2 cellular contexts compared by ENCODE assay signal in genomic region chr4:148412460-148412859, GRCh38.
A peak's percentile ranks its signal among the peaks of the same experiment; 100 is the strongest.
TF ChIP-seq lines count a peak whose summit lies in the region.

No MANE protein-coding gene starts in this region.

TF ChIP-seq in HepG2, 621 proteins besides CTCF, POLR2A, EP300 and RAD21:
- TF ChIP-seq MED13 (CRISPR knock-in tag; IDR thresholded peaks at IDR 0.05) (no peak), MAFK (conservative IDR thresholded peaks at IDR 0.05 in 1 of 2, IDR thresholded peaks at IDR 0.05 in 1 of 2; ENCODE audit: low read length in 2 of 2) (peak in 1 of 2 experiments; percentile 69; a peak in 3 of 4 replicates), DMAP1 (CRISPR knock-in tag; IDR thresholded peaks at IDR 0.05) (no peak), NPAS2 (CRISPR knock-in tag; IDR thresholded peaks at IDR 0.05; ENCODE audit: borderline replicate concordance) (no peak), MAFF (IDR thresholded peaks at IDR 0.05; ENCODE audit: low read depth, low read length) (0 out of 2 replicates have a peak, but pooled peaks have one; percentile 16)

TF ChIP-seq in K562, 482 proteins besides CTCF, POLR2A, EP300 and RAD21:
- TF ChIP-seq ZKSCAN3 (CRISPR knock-in tag; IDR thresholded peaks at IDR 0.05) (no peak), XRCC4 (IDR thresholded peaks at IDR 0.05; ENCODE audit: extremely low read depth, insufficient read depth, insufficient read length) (no peak), ZNF584 (CRISPR knock-in tag; IDR thresholded peaks at IDR 0.05; ENCODE audit: low read depth) (no peak), ZFPM2 (CRISPR knock-in tag; IDR thresholded peaks at IDR 0.05) (no peak), ZBED1 (IDR thresholded peaks at IDR 0.05) (no peak), ZNF316 (IDR thresholded peaks at IDR 0.05) (0 out of 2 replicates have a peak, but pooled peaks have one; percentile 8), VEZF1 (CRISPR knock-in tag; IDR thresholded peaks at IDR 0.05) (no peak)
TF ChIP-seq in K562: peak in this region for 1.
